ENCODE assay signal across 8 cellular contexts in the genomic region with DNA sequence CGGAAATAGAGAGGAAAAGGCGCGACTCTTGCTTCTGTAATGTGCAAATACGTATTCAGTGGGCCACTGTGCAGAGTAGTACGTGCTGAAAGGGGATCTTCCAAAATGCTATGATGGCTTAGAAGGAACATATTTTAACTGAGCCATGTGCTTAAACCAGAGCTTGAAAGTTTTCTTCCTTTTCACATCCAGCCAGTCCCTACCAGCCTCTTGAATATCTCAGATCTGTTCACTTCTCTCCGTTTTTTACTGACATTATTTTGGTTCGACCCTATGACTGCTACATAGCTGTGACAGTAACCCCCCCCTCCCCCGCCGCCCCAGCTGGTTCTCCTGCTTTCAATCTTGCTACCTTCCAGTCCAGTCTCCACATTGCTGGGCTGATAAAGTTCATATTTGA. TPM values are rescaled to one million over a fixed set of nuclear protein-coding genes. Genes with fewer than 3 reads are reported as not detected.
DNase-seq lines count a peak whose midpoint lies in the region; ATAC-seq and TF ChIP-seq lines count a peak whose summit lies in the region.

No MANE protein-coding gene starts in this region.

- H3K36me3 ChIP-seq in ES-I3 (ENCODE audit: insufficient read depth, low read length) (no peaks in the 10 kb centered on the region), OCI-LY3 (replicated peaks; ENCODE audit: low read depth, low read length) (no peaks in the 10 kb centered on the region), ovary (no peaks in the 10 kb centered on the region)

- intact Hi-C loops in ovary (cut with DNase I), result loop anchor here (5.0 to 10.0 kb wide), 5 partner anchors 183 to 913 kb away; a partner anchor contains a TSS

- H3K4me1 ChIP-seq in ES-I3 (ENCODE audit: insufficient read depth, low read length), result peaks cover 15% of the 10 kb centered on the region; the same call in 1 of the 2 replicates
- peaks cover 47% of the 10 kb centered on the region for H3K4me1 ChIP-seq in OCI-LY3 (ENCODE audit: low read length)
- no peaks in the 10 kb centered on the region for H3K4me1 ChIP-seq in ovary (ENCODE audit: insufficient read depth)

- H2AFZ ChIP-seq in OCI-LY3 (ENCODE audit: low read depth, low read length), result 0 out of 2 replicates have a peak overlapping the region, but pooled peaks have one; percentile 18

- peak overlapping the region; percentile 75 for H3K9ac ChIP-seq in ES-I3 (ENCODE audit: low read depth, low read length)
- peak overlapping the region; percentile 69 for H3K9ac ChIP-seq in OCI-LY3 (ENCODE audit: low read length)

- TF ChIP-seq CTCF in OCI-LY3 (IDR thresholded peaks at IDR 0.05; ENCODE audit: low read depth, low read length) (no peak), ovary (IDR thresholded peaks at IDR 0.05) (no peak)

- 0 out of 2 replicates have a peak, but pooled peaks cover 4% of the 10 kb centered on the region for H4K20me1 ChIP-seq in OCI-LY3 (ENCODE audit: insufficient read depth, low read length)

- no peak for TF ChIP-seq POLR2A in ovary (IDR thresholded peaks at IDR 0.05)

- H3K27ac ChIP-seq in OCI-LY3 (ENCODE audit: low read length) (peak overlapping the region; percentile 26; the same call in 1 of the 2 replicates), ovary (no peak overlapping the region)

- H3K27me3 ChIP-seq in OCI-LY3 (ENCODE audit: low read depth, low read length) (no peaks in the 10 kb centered on the region), ovary (no peaks in the 10 kb centered on the region)

- H3K27me3 Mint-ChIP-seq in effector memory CD8-positive, alpha-beta T cell, result no peaks in the 10 kb centered on the region

- 0 to 3% (median 1%) methylated on average over 9 of the region's 9 CpGs for WGBS in ovary, 3 donors

- H3K36me3 Mint-ChIP-seq in effector memory CD8-positive, alpha-beta T cell (ENCODE audit: insufficient read depth), result peaks cover 26% of the 10 kb centered on the region

- H3K4me3 ChIP-seq in OCI-LY3 (ENCODE audit: low read length) (peak overlapping the region; percentile 83), ovary (peak overlapping the region; percentile 85)

- no peak for TF ChIP-seq EP300 in ovary (IDR thresholded peaks at IDR 0.05)

- peak overlapping the region; percentile 80 for H3K4me2 ChIP-seq in OCI-LY3 (ENCODE audit: low read length)

- H3K4me1 Mint-ChIP-seq in effector memory CD8-positive, alpha-beta T cell (ENCODE audit: low read depth in 2 of 2), result peaks cover 26 to 40% of the 10 kb centered on the region in 2 donors

- no peak for ATAC-seq in effector memory CD8-positive, alpha-beta T cell (replicated peaks)
- ATAC-seq in HG02798 (IDR thresholded peaks at IDR 0.05; ENCODE audit: poor library complexity, unreplicated experiment) (no peak), HG02610 (IDR thresholded peaks at IDR 0.05; ENCODE audit: unreplicated experiment) (no peak), HG03159 (IDR thresholded peaks at IDR 0.05; ENCODE audit: unreplicated experiment) (no peak)

- peak overlapping the region; percentile 97 for H3K27ac Mint-ChIP-seq in effector memory CD8-positive, alpha-beta T cell

- H3K79me2 ChIP-seq in OCI-LY3 (ENCODE audit: low read length), result peaks cover 76% of the 10 kb centered on the region

- no peaks in the 10 kb centered on the region for H3K9me3 ChIP-seq in ES-I3 (ENCODE audit: control insufficient read depth, insufficient read depth, low read length)
- H3K9me3 ChIP-seq in OCI-LY3 (ENCODE audit: insufficient read depth, low read length), result no peaks in the 10 kb centered on the region
- no peaks in the 10 kb centered on the region for H3K9me3 ChIP-seq in ovary

- peak overlapping the region; percentile 89 to 95 for H3K4me3 Mint-ChIP-seq in effector memory CD8-positive, alpha-beta T cell

- H3K9me3 Mint-ChIP-seq in effector memory CD8-positive, alpha-beta T cell, result no peaks in the 10 kb centered on the region

- no peak for DNase-seq in effector memory CD8-positive, alpha-beta T cell
- no peak for DNase-seq in ovary
- DNase-seq in NCI-H146 (lab: John Stamatoyannopoulos, UW), result no peak

RNA-seq across cellular contexts. Expression of a gene that starts 0.6 kb away (rescaled TPM):
- total RNA-seq in ovary, result 1 to 10 TPM in 2 of 7 donors, under 1 TPM in 4, not detected in 1; 0.48 to 1.2 (median 0.69) TPM
- under 1 TPM; 0.38 to 0.77 TPM for polyA plus RNA-seq in ovary

RNA-seq across cellular contexts. Expression of a gene that starts 1.9 kb away (rescaled TPM):
- 10 to 100 TPM; 36.4 to 69.0 (median 62.8) TPM for total RNA-seq in ovary
- polyA plus RNA-seq in ovary, result 100 to 1,000 TPM in 1 of 2 donors, 10 to 100 TPM in 1; 62.5 to 184 TPM
